20 cellular contexts compared by ENCODE assay signal in genomic region chr12:89357297-89357730, GRCh38. TPM values are rescaled to one million over a fixed set of nuclear protein-coding genes. Genes with fewer than 3 reads are reported as not detected.
A peak's percentile ranks its signal among the peaks of the same experiment; 100 is the strongest.
DNase-seq lines count a peak whose midpoint lies in the region; ATAC-seq, FAIRE-seq and TF ChIP-seq lines count a peak whose summit lies in the region.
"Had no signal": no experiment of that assay in that cellular context is flagged by ENCODE, and none has a peak within 500 bp of the region (broad histone marks: within the 10 kb centered on the region; RNA-seq: fewer than 3 reads in every experiment).

No MANE protein-coding gene starts in this region.

- intact Hi-C loops in body of pancreas (cut with DNase I), result no loop called here
- intact Hi-C loops in HepG2 (cut with micrococcal nuclease; ENCODE audit: unreplicated experiment), result loop anchor here (1.0 to 10.0 kb wide), 3 partner anchors 104 to 347 kb away; partner anchors contain the start of gene ATP2B1
- intact Hi-C loops in prostate gland (cut with DNase I), result no loop called here

- POLR2A ChIA-PET in HepG2 (lab: Yijun Ruan, JAX), result interaction anchor here (1.0 to 10.6 kb wide), 4 partner anchors 11 to 34 kb away, joined by 4 to 430 read pairs (median 8); no protein-coding TSS in a partner anchor

- CTCF ChIA-PET in HepG2 (lab: Yijun Ruan, JAX; ENCODE audit: low intra/inter-chr PET ratio, low total read pairs), result no interaction called here

- DNase-seq in H7, result peak; percentile 43
- DNase-seq in body of pancreas, result peak in 3 of 4 donors; percentile 24 to 37 (median 25)
- peak; percentile 72 for DNase-seq in HepG2 (ENCODE audit: low spot score)
- no peak for DNase-seq in smooth muscle cell (lab: John Stamatoyannopoulos, UW; ENCODE audit: unreplicated experiment)
- no peak for DNase-seq in NCI-H774 (lab: John Stamatoyannopoulos, UW)
- no peak for DNase-seq in prostate gland (ENCODE audit: low spot score)
- no peak for DNase-seq in NCI-H345 (lab: John Stamatoyannopoulos, UW)
- DNase-seq: activated CD4-positive, alpha-beta memory T cell treated with anti-CD3 and anti-CD28 coated beads, Interleukin-2, amount 10 ng/mL, durations not matched to agents 7 days and 5 days; activated naive CD8-positive, alpha-beta T cell treated with anti-CD3 and anti-CD28 coated beads, Interleukin-2, amount 50 U/mL, for 24 hours; central memory CD4-positive, alpha-beta T cell; DND-41; effector CD8-positive, alpha-beta T cell; HCEC 1CT; left lung; NCI-H1417 treated with DMSO at 0.1 percent for 48 hours; stimulated activated CD4-positive, alpha-beta T cell treated with anti-CD3 and anti-CD28 coated beads, Interleukin-15, amount 100 ng/mL, for 24 hours; stimulated activated naive B cell treated with anti-CD40 and anti-IgM and Interleukin-4, amounts not matched to agents 10 μg/mL and 1 μg/mL and 100 μg/mL, for 72 hours; thyroid gland; WERI-Rb-1 had no signal

- H3K4me1 ChIP-seq in body of pancreas (peaks cover 34% of the 10 kb centered on the region), HepG2 (ENCODE audit: insufficient read depth, low read length) (peaks cover 72% of the 10 kb centered on the region), smooth muscle cell (ENCODE audit: low read depth) (peaks cover 39% of the 10 kb centered on the region), prostate gland (replicated peaks) (peaks cover 8% of the 10 kb centered on the region)

- peak overlapping the region; percentile 94 for H3K4me2 ChIP-seq in HepG2 (ENCODE audit: low read depth, low read length)
- peak overlapping the region; percentile 93 for H3K4me2 ChIP-seq in smooth muscle cell

- TF ChIP-seq RAD21 in HepG2 (CRISPR knock-in tag; IDR thresholded peaks at IDR 0.05), result peak; percentile 21; the same call in 1 of the 2 replicates

- BruUV-seq in HepG2 (replicated peaks; lab: Mats Ljungman, UMichigan), result no TSS peak

- H3K27ac ChIP-seq in body of pancreas, result peak overlapping the region in 2 of 4 donors; percentile 17 to 33
- H3K27ac ChIP-seq in HepG2 (ENCODE audit: extremely low read length, insufficient read depth, low read length), result peak overlapping the region; percentile 99
- H3K27ac ChIP-seq in smooth muscle cell (ENCODE audit: low read depth), result no peak overlapping the region
- H3K27ac ChIP-seq in prostate gland, result no peak overlapping the region
- H3K27ac ChIP-seq: C4-2B, left lung, thyroid gland, WERI-Rb-1 had no signal

- H2AFZ ChIP-seq in HepG2 (ENCODE audit: low read length) (no peak overlapping the region), smooth muscle cell (ENCODE audit: low read depth) (no peak overlapping the region)

- 46% methylated on average over 7 of the region's 7 CpGs for WGBS in body of pancreas, 2 donors
- WGBS in HepG2 (ENCODE audit: low lambda C conversion rate), result 5% methylated on average over 7 of the region's 7 CpGs
- WGBS in smooth muscle cell (ENCODE audit: low lambda C conversion rate), result 69% methylated on average over 7 of the region's 7 CpGs
- WGBS in prostate gland, result 61% methylated on average over 7 of the region's 7 CpGs

- TF ChIP-seq CTCF in body of pancreas (IDR thresholded peaks at IDR 0.05) (no peak), HepG2 (CRISPR knock-in tag; IDR thresholded peaks at IDR 0.05) (0 out of 2 replicates have a peak, but pooled peaks have one; percentile 8), smooth muscle cell (IDR thresholded peaks at IDR 0.05; ENCODE audit: borderline replicate concordance, insufficient read depth, poor library complexity, severe bottlenecking) (no peak), prostate gland (IDR thresholded peaks at IDR 0.05) (no peak)

- TF ChIP-seq EP300 in HepG2 (IDR thresholded peaks at IDR 0.05; ENCODE audit: low read depth in 2 of 2, low read length in 2 of 2), result peak in 1 of 2 experiments; percentile 46; a peak in 2 of 4 replicates
- peak; percentile 52; the same call in 1 of the 2 replicates for TF ChIP-seq EP300 in HepG2 (CRISPR knock-in tag; IDR thresholded peaks at IDR 0.05; ENCODE audit: borderline replicate concordance)

- no peaks in the 10 kb centered on the region for H4K20me1 ChIP-seq in HepG2 (ENCODE audit: insufficient read depth, low read length)
- H4K20me1 ChIP-seq in smooth muscle cell (ENCODE audit: low read depth), result peaks cover 3% of the 10 kb centered on the region

- peaks cover 16% of the 10 kb centered on the region for H3F3A ChIP-seq in smooth muscle cell (ENCODE audit: low read depth)

- H3K9me3 ChIP-seq in body of pancreas (no peaks in the 10 kb centered on the region), HepG2 (ENCODE audit: low read length) (no peaks in the 10 kb centered on the region), smooth muscle cell (replicated peaks; ENCODE audit: low read depth) (no peaks in the 10 kb centered on the region), prostate gland (no peaks in the 10 kb centered on the region)
- H3K9me3 ChIP-seq: left lung, thyroid gland had no signal

- no peak for ATAC-seq in body of pancreas
- no peak for ATAC-seq in HepG2
- ATAC-seq: activated naive CD8-positive, alpha-beta T cell treated with anti-CD3 and anti-CD28 coated beads, Interleukin-2, amount 50 U/mL, for 24 hours; left lung; stimulated activated naive B cell treated with anti-CD40 and anti-IgM and Interleukin-4, amounts not matched to agents 10 μg/mL and 1 μg/mL and 100 μg/mL, for 72 hours had no signal

- peak; percentile 85 for FAIRE-seq in HepG2 (lab: Jason Lieb, UNC)

- in situ Hi-C loops in HepG2 (cut with HindIII; ENCODE audit: extremely low pct_ligation_motif_present, low pct_unique_long_range_greater_than_20kb), result loop anchor here (5.0 kb wide), 1 partner anchor 100 kb away; no protein-coding TSS in a partner anchor

- H3K4me3 ChIP-seq in H7 (ENCODE audit: insufficient read depth, low read depth, low read length) (no peak overlapping the region), body of pancreas (no peak overlapping the region), HepG2 (replicated peaks in 1 of 3; ENCODE audit: insufficient read depth in 1 of 3, low read depth in 2 of 3, low read length in 3 of 3) (peak overlapping the region in 1 of 3 experiments; percentile 20; a peak in 1 of 6 replicates), smooth muscle cell (no peak overlapping the region), prostate gland (no peak overlapping the region)
- H3K4me3 ChIP-seq: left lung, thyroid gland had no signal

- H3K9ac ChIP-seq in HepG2 (ENCODE audit: insufficient read depth, low read depth, low read length), result peak overlapping the region; percentile 42
- no peak overlapping the region for H3K9ac ChIP-seq in smooth muscle cell (ENCODE audit: low read depth)

- H3K79me2 ChIP-seq in HepG2 (ENCODE audit: insufficient read depth, low read length) (peaks cover 23% of the 10 kb centered on the region), smooth muscle cell (ENCODE audit: low read depth) (peaks cover 38% of the 10 kb centered on the region)

- H3K36me3 ChIP-seq in H7 (replicated peaks; ENCODE audit: control insufficient read depth, insufficient read depth, low read length) (no peaks in the 10 kb centered on the region), body of pancreas (replicated peaks in 1 of 2; ENCODE audit: insufficient read depth in 1 of 2, low read depth in 2 of 2) (no peaks in the 10 kb centered on the region), HepG2 (replicated peaks in 1 of 2; ENCODE audit: control insufficient read depth in 1 of 2, insufficient read depth in 2 of 2, low read length in 2 of 2) (no peaks in the 10 kb centered on the region), smooth muscle cell (ENCODE audit: low read depth) (no peaks in the 10 kb centered on the region), prostate gland (peaks cover 0 to 5% of the 10 kb centered on the region in 2 donors)
- H3K36me3 ChIP-seq: left lung, thyroid gland, WERI-Rb-1 had no signal

- TF ChIP-seq POLR2A in body of pancreas (IDR thresholded peaks at IDR 0.05) (no peak), HepG2 (IDR thresholded peaks at IDR 0.05; ENCODE audit: insufficient read depth in 1 of 2, low read depth in 2 of 2, low read length in 2 of 2) (no peak), prostate gland (IDR thresholded peaks at IDR 0.05) (no peak)

- H3K27me3 ChIP-seq in H7 (ENCODE audit: control insufficient read depth, insufficient read depth, low read length), result peaks cover 19% of the 10 kb centered on the region; the same call in 1 of the 2 replicates
- no peaks in the 10 kb centered on the region for H3K27me3 ChIP-seq in body of pancreas
- H3K27me3 ChIP-seq in HepG2 (ENCODE audit: control insufficient read depth in 1 of 2, insufficient read depth in 2 of 2, low read length in 2 of 2), result no peaks in the 10 kb centered on the region; a peak in 1 of 5 replicates
- no peaks in the 10 kb centered on the region for H3K27me3 ChIP-seq in smooth muscle cell (ENCODE audit: low read depth)
- no peaks in the 10 kb centered on the region for H3K27me3 ChIP-seq in prostate gland (replicated peaks; ENCODE audit: insufficient read depth)
- H3K27me3 ChIP-seq: left lung, thyroid gland had no signal

RNA-seq across cellular contexts. Expression of gene DUSP6, which starts 5.0 kb away (rescaled TPM):
- total RNA-seq in H7 (2014; rRNA removed; shearing (Covaris generic)), result 106 and 112 TPM in 2 replicates
- total RNA-seq in body of pancreas (10 to 100 TPM; 21.3 to 49.8 TPM), HepG2 (2016; rRNA removed; fragmentation: Illumina TruSeq; extraction: Trizol) (37.0 and 40.9 TPM in 2 replicates), smooth muscle cell (147 and 195 TPM in 2 replicates), prostate gland (10 to 100 TPM; 30.6 to 36.2 TPM)
- 4.4 and 4.7 TPM in 2 replicates for total RNA-seq in HepG2 (2016; cell fraction: cytosol; rRNA removed; fragmentation: Illumina TruSeq; extraction: Trizol; ENCODE audit: low read depth)
- total RNA-seq in HepG2 (2016; cell fraction: insoluble cytoplasmic fraction; rRNA removed; fragmentation: Illumina TruSeq; extraction: Trizol), result 36.2 and 41.6 TPM in 2 replicates
- 13.7 and 14.2 TPM in 2 replicates for total RNA-seq in HepG2 (2016; cell fraction: membrane; rRNA removed; fragmentation: Illumina TruSeq; extraction: Trizol)
- total RNA-seq in HepG2 (2016; cell fraction: nucleus; rRNA removed; fragmentation: Illumina TruSeq; extraction: Trizol), result 52.5 and 56.1 TPM in 2 replicates
- polyA plus RNA-seq in HepG2 (2011; rRNA removed) (161 and 175 TPM in 2 replicates), smooth muscle cell (135 and 192 TPM in 2 replicates)
- polyA plus RNA-seq in HepG2 (2011; cell fraction: cytosol; rRNA removed), result 140 and 159 TPM in 2 replicates
- polyA plus RNA-seq in HepG2 (2011; cell fraction: nucleus; rRNA removed), result 198 and 204 TPM in 2 replicates
- 101 and 134 TPM in 2 replicates for polyA plus RNA-seq in HepG2 (2012)
- polyA plus RNA-seq in HepG2 (2016; cell fraction: cytosol; fragmentation: Illumina TruSeq; extraction: Trizol; ENCODE audit: low read depth), result 1.2 and 1.4 TPM in 2 replicates
- polyA plus RNA-seq in HepG2 (2016; cell fraction: insoluble cytoplasmic fraction; fragmentation: Illumina TruSeq; extraction: Trizol; ENCODE audit: low read depth), result 31.8 and 35.1 TPM in 2 replicates
- 4.5 and 5.5 TPM in 2 replicates for polyA plus RNA-seq in HepG2 (2016; cell fraction: membrane; fragmentation: Illumina TruSeq; extraction: Trizol; ENCODE audit: low read depth)
- 62.5 and 77.8 TPM in 2 replicates for polyA plus RNA-seq in HepG2 (2016; cell fraction: nucleus; fragmentation: Illumina TruSeq; extraction: Trizol; ENCODE audit: insufficient read depth, low read depth)
- 3.5 and 736 TPM in 2 replicates for polyA minus RNA-seq in HepG2 (2011; rRNA and poly(A)+ RNA removed; ENCODE audit: low replicate concordance)
- 161 and 182 TPM in 2 replicates for polyA minus RNA-seq in HepG2 (2011; cell fraction: cytosol; rRNA and poly(A)+ RNA removed)
- 194 and 220 TPM in 2 replicates for polyA minus RNA-seq in HepG2 (2011; cell fraction: nucleus; rRNA and poly(A)+ RNA removed)

Comparison
In these comparisons a context has a peak if more than half of its experiments do, and no peak if none do; other contexts are left out.
1. DNase-seq: peak in H7 (single experiment), body of pancreas (3 of 4) and HepG2 (single experiment); none in smooth muscle cell (single experiment), NCI-H774 (single experiment), prostate gland (single experiment) and NCI-H345 (single experiment).